ENCODE assay signal across 8 cellular contexts in genomic region chr1:185044981-185045792, GRCh38. TPM values are rescaled to one million over a fixed set of nuclear protein-coding genes. Genes with fewer than 3 reads are reported as not detected.
DNase-seq lines count a peak whose midpoint lies in the region; ATAC-seq and TF ChIP-seq lines count a peak whose summit lies in the region.

TSS of gene RNF2 (plus strand) at chr1:185045558. CDS start at chr1:185087554, 41,996 bp downstream.

- peaks cover 19% of the 10 kb centered on the region for H3K4me1 Mint-ChIP-seq in T-helper 1 cell treated with Interleukin-12 subunit alpha and Interleukin-12 subunit beta and Interleukin-4 antibody, amounts not matched to agents 30 μg/mL and 1 μg/mL, for 36 hours (ENCODE audit: low read depth)

- peaks cover 28% of the 10 kb centered on the region for H3K4me1 ChIP-seq in psoas muscle
- no peaks in the 10 kb centered on the region for H3K4me1 ChIP-seq in urinary bladder (ENCODE audit: insufficient read depth)

- no peaks in the 10 kb centered on the region for H3K36me3 Mint-ChIP-seq in T-helper 1 cell treated with Interleukin-12 subunit alpha and Interleukin-12 subunit beta and Interleukin-4 antibody, amounts not matched to agents 30 μg/mL and 1 μg/mL, for 36 hours (ENCODE audit: low read depth)

- H3K4me3 ChIP-seq in psoas muscle (peak within 1 kb of the TSS; percentile 88), urinary bladder (ENCODE audit: low read depth, low read length) (peak within 1 kb of the TSS; percentile 84)

- H3K36me3 ChIP-seq in psoas muscle (ENCODE audit: insufficient read depth in 1 of 2, low read depth in 1 of 2) (no peaks in the 10 kb centered on the region), urinary bladder (ENCODE audit: insufficient read depth) (no peaks in the 10 kb centered on the region)

- TF ChIP-seq CTCF in GM10266 (IDR thresholded peaks at IDR 0.05; ENCODE audit: control insufficient read depth, insufficient read depth, low read depth, missing control alignments): peak; percentile 38
- no peak for TF ChIP-seq CTCF in psoas muscle (IDR thresholded peaks at IDR 0.05)

- DNase-seq in GM10266 (ENCODE audit: extremely low spot score) (peak; percentile 90), NCI-H1048 (lab: John Stamatoyannopoulos, UW) (peak; percentile 88), amniotic stem cell (lab: John Stamatoyannopoulos, UW) (peak; percentile 44), left ventricle myocardium superior (peak; percentile 89), psoas muscle (peak; percentile 86 to 90)

- peak within 1 kb of the TSS; percentile 86 for H3K27ac ChIP-seq in psoas muscle
- H3K27ac ChIP-seq in urinary bladder (ENCODE audit: low read depth): peak within 1 kb of the TSS; percentile 81

- peaks cover 21% of the 10 kb centered on the region for H3K27me3 Mint-ChIP-seq in T-helper 1 cell treated with Interleukin-12 subunit alpha and Interleukin-12 subunit beta and Interleukin-4 antibody, amounts not matched to agents 30 μg/mL and 1 μg/mL, for 36 hours (ENCODE audit: low read depth)

- peak within 1 kb of the TSS; percentile 87 for H3K27ac Mint-ChIP-seq in T-helper 1 cell treated with Interleukin-12 subunit alpha and Interleukin-12 subunit beta and Interleukin-4 antibody, amounts not matched to agents 30 μg/mL and 1 μg/mL, for 36 hours

- WGBS in psoas muscle, 3 donors: 1 to 4% (median 2%) methylated on average over 42 to 84 of the region's 84 CpGs
- WGBS in urinary bladder: 1% methylated on average over 84 of the region's 84 CpGs

- no peaks in the 10 kb centered on the region for H3K9me3 Mint-ChIP-seq in T-helper 1 cell treated with Interleukin-12 subunit alpha and Interleukin-12 subunit beta and Interleukin-4 antibody, amounts not matched to agents 30 μg/mL and 1 μg/mL, for 36 hours

- ATAC-seq in HG02588 (IDR thresholded peaks at IDR 0.05; ENCODE audit: unreplicated experiment) (peak; percentile 94), left ventricle myocardium superior (peak; percentile 95), psoas muscle (peak; percentile 91 to 95 (median 94))

- H3K4me3 Mint-ChIP-seq in T-helper 1 cell treated with Interleukin-12 subunit alpha and Interleukin-12 subunit beta and Interleukin-4 antibody, amounts not matched to agents 30 μg/mL and 1 μg/mL, for 36 hours: peak within 1 kb of the TSS; percentile 94

- intact Hi-C loops in left ventricle myocardium superior (cut with micrococcal nuclease) (no loop called here), psoas muscle (cut with DNase I) (loop anchor here in 1 of 2 donors (5.0 kb wide), 1 partner anchor 112 kb away; the partner anchor contains the start of genes SWT1 and TRMT1L)

- no peaks in the 10 kb centered on the region for H3K27me3 ChIP-seq in psoas muscle (ENCODE audit: insufficient read depth in 3 of 3, low read length in 2 of 3)

- H3K9me3 ChIP-seq in psoas muscle: no peaks in the 10 kb centered on the region

RNA-seq across cellular contexts. Expression of gene RNF2, which starts in this region (rescaled TPM):
- total RNA-seq in left ventricle myocardium superior: 12.7 TPM
- 10 to 100 TPM in 3 of 4 donors, 1 to 10 TPM in 1; 8.1 to 15.3 (median 11.1) TPM for total RNA-seq in psoas muscle
- polyA plus RNA-seq in psoas muscle: 1 to 10 TPM; 5.0 to 8.2 (median 5.6) TPM
- total RNA-seq in urinary bladder: 51.1 TPM
- 9.5 TPM for polyA plus RNA-seq in urinary bladder

Comparison
In these comparisons a context has a peak if more than half of its experiments do, and no peak if none do; other contexts are left out.
1. Peak in every context shown above with its lines: DNase-seq, ATAC-seq, H3K4me3 ChIP-seq and H3K27ac ChIP-seq.